19 cellular contexts compared by ENCODE assay signal in genomic region chr2:77831878-77832277, GRCh38.
"Had no signal": no experiment of that assay in that cellular context is flagged by ENCODE, and none has a peak within 500 bp of the region (broad histone marks: within the 10 kb centered on the region; RNA-seq: fewer than 3 reads in every experiment).

No MANE protein-coding gene starts in this region.

- H3K36me3 Mint-ChIP-seq: naive B cell had no signal

- H3K36me3 ChIP-seq: esophagus muscularis mucosa, gastrocnemius medialis, heart right ventricle, left ventricle myocardium inferior, lower lobe of right lung, prostate gland, sigmoid colon had no signal

- H3K27ac ChIP-seq: esophagus muscularis mucosa, gastrocnemius medialis, heart right ventricle, left ventricle myocardium inferior, lower lobe of right lung, parathyroid adenoma, prostate gland, sigmoid colon, skin epidermis had no signal

- H3K27ac Mint-ChIP-seq: immature natural killer cell, naive B cell, nephron had no signal

- DNase-seq: effector memory CD4-positive, alpha-beta T cell; gastrocnemius medialis; heart right ventricle; hypothalamus; immature natural killer cell; left ventricle myocardium inferior; lower lobe of right lung; mesendoderm; naive B cell; occipital lobe; sigmoid colon; stimulated activated CD4-positive, alpha-beta T cell treated with anti-CD3 and anti-CD28 coated beads, Interleukin-12 subunit alpha, Interleukin-12 subunit beta, amount 100 ng/mL, for 4 hours; stimulated activated naive CD4-positive, alpha-beta T cell treated with Interleukin-2 at 50 U/mL for 16 hours; trophoblast cell had no signal

- H3K9me3 ChIP-seq: gastrocnemius medialis, prostate gland had no signal

- H3K27me3 ChIP-seq: esophagus muscularis mucosa, gastrocnemius medialis, heart right ventricle, sigmoid colon had no signal

- H2AFZ ChIP-seq: parathyroid adenoma had no signal

- H3K9ac ChIP-seq: parathyroid adenoma had no signal

- H3K4me3 ChIP-seq: esophagus muscularis mucosa, gastrocnemius medialis, heart right ventricle, left ventricle myocardium inferior, lower lobe of right lung, prostate gland, sigmoid colon, skin epidermis had no signal

- H3K4me3 Mint-ChIP-seq: immature natural killer cell, nephron had no signal

- H3K27me3 Mint-ChIP-seq: naive B cell had no signal

- H3K4me1 Mint-ChIP-seq: immature natural killer cell, naive B cell, nephron had no signal

- H3K4me1 ChIP-seq: esophagus muscularis mucosa, gastrocnemius medialis, heart right ventricle, left ventricle myocardium inferior, lower lobe of right lung, parathyroid adenoma, prostate gland, sigmoid colon had no signal
